Comparison of ENCODE assay signal across 2 cellular contexts in the genomic region with DNA sequence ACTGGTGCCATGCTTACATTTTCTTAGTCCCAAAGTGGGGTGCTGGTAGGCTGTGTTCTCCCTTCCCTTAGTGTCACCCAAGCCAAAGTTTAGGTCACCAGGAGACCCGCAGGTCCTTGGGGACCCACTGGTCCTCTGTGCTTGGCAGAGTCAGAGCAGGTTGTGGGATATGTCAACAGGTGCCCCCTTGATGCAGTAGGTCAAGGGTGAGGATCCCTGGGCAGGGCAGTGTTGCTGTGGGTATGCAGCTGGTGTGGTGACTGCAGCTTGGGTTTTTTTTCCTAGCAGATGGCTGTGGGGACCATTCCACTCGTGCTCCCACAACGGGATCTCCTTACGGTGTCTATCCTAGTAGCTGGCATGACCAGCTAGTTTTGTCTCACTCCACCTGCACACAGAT.
TF ChIP-seq lines count a peak whose summit lies in the region.

No MANE protein-coding gene starts in this region.

TF ChIP-seq in GM23338, 12 proteins besides CTCF, POLR2A, EP300 and RAD21:
- TF ChIP-seq, protein P1, sequence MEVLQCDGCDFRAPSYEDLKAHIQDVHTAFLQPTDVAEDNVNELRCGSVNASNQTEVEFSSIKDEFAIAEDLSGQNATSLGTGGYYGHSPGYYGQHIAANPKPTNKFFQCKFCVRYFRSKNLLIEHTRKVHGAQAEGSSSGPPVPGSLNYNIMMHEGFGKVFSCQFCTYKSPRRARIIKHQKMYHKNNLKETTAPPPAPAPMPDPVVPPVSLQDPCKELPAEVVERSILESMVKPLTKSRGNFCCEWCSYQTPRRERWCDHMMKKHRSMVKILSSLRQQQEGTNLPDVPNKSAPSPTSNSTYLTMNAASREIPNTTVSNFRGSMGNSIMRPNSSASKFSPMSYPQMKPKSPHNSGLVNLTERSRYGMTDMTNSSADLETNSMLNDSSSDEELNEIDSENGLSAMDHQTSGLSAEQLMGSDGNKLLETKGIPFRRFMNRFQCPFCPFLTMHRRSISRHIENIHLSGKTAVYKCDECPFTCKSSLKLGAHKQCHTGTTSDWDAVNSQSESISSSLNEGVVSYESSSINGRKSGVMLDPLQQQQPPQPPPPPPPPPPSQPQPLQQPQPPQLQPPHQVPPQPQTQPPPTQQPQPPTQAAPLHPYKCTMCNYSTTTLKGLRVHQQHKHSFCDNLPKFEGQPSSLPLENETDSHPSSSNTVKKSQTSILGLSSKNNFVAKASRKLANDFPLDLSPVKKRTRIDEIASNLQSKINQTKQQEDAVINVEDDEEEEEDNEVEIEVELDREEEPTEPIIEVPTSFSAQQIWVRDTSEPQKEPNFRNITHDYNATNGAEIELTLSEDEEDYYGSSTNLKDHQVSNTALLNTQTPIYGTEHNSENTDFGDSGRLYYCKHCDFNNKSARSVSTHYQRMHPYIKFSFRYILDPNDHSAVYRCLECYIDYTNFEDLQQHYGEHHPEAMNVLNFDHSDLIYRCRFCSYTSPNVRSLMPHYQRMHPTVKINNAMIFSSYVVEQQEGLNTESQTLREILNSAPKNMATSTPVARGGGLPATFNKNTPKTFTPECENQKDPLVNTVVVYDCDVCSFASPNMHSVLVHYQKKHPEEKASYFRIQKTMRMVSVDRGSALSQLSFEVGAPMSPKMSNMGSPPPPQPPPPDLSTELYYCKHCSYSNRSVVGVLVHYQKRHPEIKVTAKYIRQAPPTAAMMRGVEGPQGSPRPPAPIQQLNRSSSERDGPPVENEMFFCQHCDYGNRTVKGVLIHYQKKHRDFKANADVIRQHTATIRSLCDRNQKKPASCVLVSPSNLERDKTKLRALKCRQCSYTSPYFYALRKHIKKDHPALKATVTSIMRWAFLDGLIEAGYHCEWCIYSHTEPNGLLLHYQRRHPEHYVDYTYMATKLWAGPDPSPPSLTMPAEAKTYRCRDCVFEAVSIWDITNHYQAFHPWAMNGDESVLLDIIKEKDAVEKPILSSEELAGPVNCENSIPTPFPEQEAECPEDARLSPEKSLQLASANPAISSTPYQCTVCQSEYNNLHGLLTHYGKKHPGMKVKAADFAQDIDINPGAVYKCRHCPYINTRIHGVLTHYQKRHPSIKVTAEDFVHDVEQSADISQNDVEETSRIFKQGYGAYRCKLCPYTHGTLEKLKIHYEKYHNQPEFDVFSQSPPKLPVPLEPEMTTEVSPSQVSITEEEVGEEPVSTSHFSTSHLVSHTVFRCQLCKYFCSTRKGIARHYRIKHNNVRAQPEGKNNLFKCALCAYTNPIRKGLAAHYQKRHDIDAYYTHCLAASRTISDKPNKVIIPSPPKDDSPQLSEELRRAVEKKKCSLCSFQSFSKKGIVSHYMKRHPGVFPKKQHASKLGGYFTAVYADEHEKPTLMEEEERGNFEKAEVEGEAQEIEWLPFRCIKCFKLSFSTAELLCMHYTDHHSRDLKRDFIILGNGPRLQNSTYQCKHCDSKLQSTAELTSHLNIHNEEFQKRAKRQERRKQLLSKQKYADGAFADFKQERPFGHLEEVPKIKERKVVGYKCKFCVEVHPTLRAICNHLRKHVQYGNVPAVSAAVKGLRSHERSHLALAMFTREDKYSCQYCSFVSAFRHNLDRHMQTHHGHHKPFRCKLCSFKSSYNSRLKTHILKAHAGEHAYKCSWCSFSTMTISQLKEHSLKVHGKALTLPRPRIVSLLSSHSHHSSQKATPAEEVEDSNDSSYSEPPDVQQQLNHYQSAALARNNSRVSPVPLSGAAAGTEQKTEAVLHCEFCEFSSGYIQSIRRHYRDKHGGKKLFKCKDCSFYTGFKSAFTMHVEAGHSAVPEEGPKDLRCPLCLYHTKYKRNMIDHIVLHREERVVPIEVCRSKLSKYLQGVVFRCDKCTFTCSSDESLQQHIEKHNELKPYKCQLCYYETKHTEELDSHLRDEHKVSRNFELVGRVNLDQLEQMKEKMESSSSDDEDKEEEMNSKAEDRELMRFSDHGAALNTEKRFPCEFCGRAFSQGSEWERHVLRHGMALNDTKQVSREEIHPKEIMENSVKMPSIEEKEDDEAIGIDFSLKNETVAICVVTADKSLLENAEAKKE (CRISPR knock-in tag; IDR thresholded peaks at IDR 0.05) = no peak
- no peak for TF ChIP-seq EZH2phosphoT487 (IDR thresholded peaks at IDR 0.05; ENCODE audit: unreplicated experiment)
- TF ChIP-seq NANOG (IDR thresholded peaks at IDR 0.05; ENCODE audit: borderline replicate concordance) = no peak
- TF ChIP-seq CREB1 (CRISPR knock-in tag; IDR thresholded peaks at IDR 0.05; ENCODE audit: low read depth) = no peak
- TF ChIP-seq, protein P2, sequence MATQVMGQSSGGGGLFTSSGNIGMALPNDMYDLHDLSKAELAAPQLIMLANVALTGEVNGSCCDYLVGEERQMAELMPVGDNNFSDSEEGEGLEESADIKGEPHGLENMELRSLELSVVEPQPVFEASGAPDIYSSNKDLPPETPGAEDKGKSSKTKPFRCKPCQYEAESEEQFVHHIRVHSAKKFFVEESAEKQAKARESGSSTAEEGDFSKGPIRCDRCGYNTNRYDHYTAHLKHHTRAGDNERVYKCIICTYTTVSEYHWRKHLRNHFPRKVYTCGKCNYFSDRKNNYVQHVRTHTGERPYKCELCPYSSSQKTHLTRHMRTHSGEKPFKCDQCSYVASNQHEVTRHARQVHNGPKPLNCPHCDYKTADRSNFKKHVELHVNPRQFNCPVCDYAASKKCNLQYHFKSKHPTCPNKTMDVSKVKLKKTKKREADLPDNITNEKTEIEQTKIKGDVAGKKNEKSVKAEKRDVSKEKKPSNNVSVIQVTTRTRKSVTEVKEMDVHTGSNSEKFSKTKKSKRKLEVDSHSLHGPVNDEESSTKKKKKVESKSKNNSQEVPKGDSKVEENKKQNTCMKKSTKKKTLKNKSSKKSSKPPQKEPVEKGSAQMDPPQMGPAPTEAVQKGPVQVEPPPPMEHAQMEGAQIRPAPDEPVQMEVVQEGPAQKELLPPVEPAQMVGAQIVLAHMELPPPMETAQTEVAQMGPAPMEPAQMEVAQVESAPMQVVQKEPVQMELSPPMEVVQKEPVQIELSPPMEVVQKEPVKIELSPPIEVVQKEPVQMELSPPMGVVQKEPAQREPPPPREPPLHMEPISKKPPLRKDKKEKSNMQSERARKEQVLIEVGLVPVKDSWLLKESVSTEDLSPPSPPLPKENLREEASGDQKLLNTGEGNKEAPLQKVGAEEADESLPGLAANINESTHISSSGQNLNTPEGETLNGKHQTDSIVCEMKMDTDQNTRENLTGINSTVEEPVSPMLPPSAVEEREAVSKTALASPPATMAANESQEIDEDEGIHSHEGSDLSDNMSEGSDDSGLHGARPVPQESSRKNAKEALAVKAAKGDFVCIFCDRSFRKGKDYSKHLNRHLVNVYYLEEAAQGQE (IDR thresholded peaks at IDR 0.05; ENCODE audit: unreplicated experiment) = no peak
- no peak for TF ChIP-seq ZNF114 (CRISPR knock-in tag; IDR thresholded peaks at IDR 0.05)
- TF ChIP-seq POLR2AphosphoS5 (IDR thresholded peaks at IDR 0.05; ENCODE audit: low read depth) = no peak
- no peak for TF ChIP-seq STAT1 (IDR thresholded peaks at IDR 0.05; ENCODE audit: unreplicated experiment)

TF ChIP-seq in H1, 55 proteins besides CTCF, POLR2A, EP300 and RAD21:
- TF ChIP-seq ZNF274 (IDR thresholded peaks at IDR 0.05; ENCODE audit: borderline replicate concordance, extremely low read depth, low read length) (no peak), NANOG (IDR thresholded peaks at IDR 0.05; ENCODE audit: insufficient read depth, low read depth, low read length, poor library complexity, severe bottlenecking) (no peak), RBBP5 (IDR thresholded peaks at IDR 0.05; ENCODE audit: borderline replicate concordance, low read depth, low read length) (no peak), BCL11A (IDR thresholded peaks at IDR 0.05; ENCODE audit: low read depth in 2 of 2, low read length in 2 of 2) (no peak), CHD2 (IDR thresholded peaks at IDR 0.05; ENCODE audit: low read length) (no peak), MAFK (IDR thresholded peaks at IDR 0.05; ENCODE audit: low read depth, low read length) (no peak), RNF2 (IDR thresholded peaks at IDR 0.05; ENCODE audit: borderline replicate concordance, low read depth, low read length, missing control alignments, poor library complexity, severe bottlenecking) (no peak), KDM1A (IDR thresholded peaks at IDR 0.05; ENCODE audit: borderline replicate concordance, low read length) (no peak)
- TF ChIP-seq, protein P3, sequence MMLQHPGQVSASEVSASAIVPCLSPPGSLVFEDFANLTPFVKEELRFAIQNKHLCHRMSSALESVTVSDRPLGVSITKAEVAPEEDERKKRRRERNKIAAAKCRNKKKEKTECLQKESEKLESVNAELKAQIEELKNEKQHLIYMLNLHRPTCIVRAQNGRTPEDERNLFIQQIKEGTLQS (IDR thresholded peaks at IDR 0.05; ENCODE audit: insufficient read depth, low read depth, low read length) = no peak
TF ChIP-seq in H1: peak in this region for 0.
